Comparison of ENCODE assay signal across 14 cellular contexts in the genomic region with DNA sequence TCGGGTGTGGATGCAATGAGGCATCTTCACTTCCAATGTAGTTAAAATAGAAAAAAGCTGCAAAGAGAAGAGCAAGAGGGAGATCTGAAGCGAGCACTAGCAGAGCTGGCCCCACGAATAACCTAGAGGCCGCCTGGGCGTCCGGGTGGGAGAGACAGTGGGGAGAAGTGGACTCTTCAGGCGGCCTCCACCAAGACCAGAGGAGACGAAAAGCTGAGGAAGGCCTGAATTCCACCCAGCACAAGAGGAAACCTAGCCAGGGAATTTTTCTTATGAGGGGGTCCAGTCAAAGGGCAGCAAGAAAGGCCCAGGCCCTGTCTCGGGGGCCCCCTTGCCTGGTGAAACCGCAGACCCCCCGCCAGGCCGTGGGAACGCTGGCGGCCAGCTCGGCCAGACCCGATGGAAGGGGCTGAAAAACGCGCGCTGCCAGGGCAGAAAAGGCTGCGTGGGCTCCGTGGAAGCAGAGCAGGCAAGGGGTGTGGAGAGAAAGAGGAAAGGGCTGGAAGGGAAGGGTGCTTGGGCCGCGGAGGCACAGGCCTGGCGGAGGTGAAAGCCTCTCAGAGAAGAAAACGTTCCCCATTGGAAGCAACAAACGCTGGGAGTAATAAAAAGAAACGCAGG.
DNase-seq lines count a peak whose midpoint lies in the region; ATAC-seq and TF ChIP-seq lines count a peak whose summit lies in the region.
"Had no signal": no experiment of that assay in that cellular context is flagged by ENCODE, and none has a peak within 500 bp of the region (broad histone marks: within the 10 kb centered on the region; RNA-seq: fewer than 3 reads in every experiment).

No MANE protein-coding gene starts in this region.

- 73% methylated on average over 27 of the region's 27 CpGs for WGBS in hepatocyte (ENCODE audit: low lambda C conversion rate, missing lambda C conversion rate)
- WGBS in ovary, 3 donors: 66 to 77% (median 73%) methylated on average over 27 of the region's 27 CpGs

- H3K36me3 ChIP-seq in Caco-2 (ENCODE audit: control insufficient read depth, insufficient read depth, low read length) (no peaks in the 10 kb centered on the region), hepatocyte (replicated peaks; ENCODE audit: insufficient read depth, low read depth) (no peaks in the 10 kb centered on the region), ovary (no peaks in the 10 kb centered on the region)

- H3K4me3 Mint-ChIP-seq in Caco-2 (ENCODE audit: unreplicated experiment) (no peak overlapping the region), WTC11 (peak overlapping the region; percentile 49)
- H3K4me3 Mint-ChIP-seq: activated CD8-positive, alpha-beta memory T cell treated with anti-CD3 and anti-CD28 coated beads, Interleukin-2, amount 10 ng/mL, durations not matched to agents 7 days and 5 days; natural killer cell had no signal

- H3K9me2 ChIP-seq in hepatocyte (replicated peaks; ENCODE audit: insufficient read depth): no peaks in the 10 kb centered on the region
- H3K9me2 ChIP-seq: SK-N-SH had no signal

- no peak overlapping the region for H2AFZ ChIP-seq in hepatocyte

- no peak; the same call in 1 of the 2 replicates for ATAC-seq in WTC11
- no peak for ATAC-seq in HG03159 (IDR thresholded peaks at IDR 0.05; ENCODE audit: unreplicated experiment)
- ATAC-seq: activated CD8-positive, alpha-beta memory T cell treated with anti-CD3 and anti-CD28 coated beads, Interleukin-2, amount 10 ng/mL, durations not matched to agents 7 days and 5 days; natural killer cell had no signal

- DNase-seq in Caco-2 (no peak), WTC11 (ENCODE audit: low spot score) (peak; percentile 42), hepatocyte (ENCODE audit: low spot score) (no peak), retina (peak; percentile 13), ovary (no peak), NCI-H1436 treated with DMSO at 0.1 percent for 48 hours (lab: John Stamatoyannopoulos, UW) (no peak), A172 (ENCODE audit: low spot score) (no peak)
- DNase-seq: activated CD8-positive, alpha-beta memory T cell treated with anti-CD3 and anti-CD28 coated beads, Interleukin-2, amount 10 ng/mL, durations not matched to agents 7 days and 5 days; DMS 273 treated with DMSO at 0.1 percent for 48 hours; left cardiac atrium; natural killer cell; SK-N-SH; small intestine had no signal

- H3K9me3 ChIP-seq in Caco-2 (no peaks in the 10 kb centered on the region), hepatocyte (ENCODE audit: low read depth) (no peaks in the 10 kb centered on the region), ovary (no peaks in the 10 kb centered on the region)
- H3K9me3 ChIP-seq: SK-N-SH had no signal

- no peak for TF ChIP-seq CTCF in Caco-2 (IDR thresholded peaks at IDR 0.05; ENCODE audit: insufficient read depth in 1 of 2, low read depth in 1 of 2, low read length in 1 of 2, severe bottlenecking in 1 of 2, unreplicated experiment in 1 of 2)
- no peak for TF ChIP-seq CTCF in WTC11 (IDR thresholded peaks at IDR 0.05)
- no peak for TF ChIP-seq CTCF in hepatocyte (IDR thresholded peaks at IDR 0.05; ENCODE audit: poor library complexity)
- no peak for TF ChIP-seq CTCF in ovary (IDR thresholded peaks at IDR 0.05)

- no peaks in the 10 kb centered on the region for H3K79me2 ChIP-seq in hepatocyte

- H4K20me1 ChIP-seq in hepatocyte (ENCODE audit: insufficient read depth, poor library complexity, severe bottlenecking): no peaks in the 10 kb centered on the region

- no peak for TF ChIP-seq POLR2A in ovary (IDR thresholded peaks at IDR 0.05)

- POLR2A ChIA-PET in Caco-2 (lab: Charles Lee) (no interaction called here), WTC11 (lab: Charles Lee) (interaction anchor here (1.3 kb wide), 1 partner anchor 43 kb away, joined by 3 read pairs; no protein-coding TSS in a partner anchor)

- CTCF ChIA-PET in Caco-2 (lab: Charles Lee): no interaction called here
- CTCF ChIA-PET in WTC11 (lab: Charles Lee): interaction anchor here (0.8 to 4.4 kb wide), 4 partner anchors 10 to 88 kb away, joined by 3 to 28 read pairs (median 8); a partner anchor contains a TSS

- no peak overlapping the region for H3K4me2 ChIP-seq in hepatocyte

- H3K4me3 ChIP-seq in Caco-2 (ENCODE audit: low read depth, low read length) (no peak overlapping the region), hepatocyte (no peak overlapping the region), ovary (no peak overlapping the region)

- H3K27ac Mint-ChIP-seq in Caco-2 (ENCODE audit: unreplicated experiment) (peak overlapping the region; percentile 56), WTC11 (peak overlapping the region; percentile 95)
- H3K27ac Mint-ChIP-seq: activated CD8-positive, alpha-beta memory T cell treated with anti-CD3 and anti-CD28 coated beads, Interleukin-2, amount 10 ng/mL, durations not matched to agents 7 days and 5 days; natural killer cell had no signal

- H3K36me3 Mint-ChIP-seq in Caco-2 (ENCODE audit: insufficient read depth, unreplicated experiment): no peaks in the 10 kb centered on the region
- H3K36me3 Mint-ChIP-seq in WTC11: peaks cover 6% of the 10 kb centered on the region; the same call in 1 of the 2 replicates
- H3K36me3 Mint-ChIP-seq: activated CD8-positive, alpha-beta memory T cell treated with anti-CD3 and anti-CD28 coated beads, Interleukin-2, amount 10 ng/mL, durations not matched to agents 7 days and 5 days; natural killer cell had no signal

- H3K4me1 ChIP-seq in Caco-2 (peaks cover 56% of the 10 kb centered on the region), hepatocyte (ENCODE audit: insufficient read depth) (peaks cover 16% of the 10 kb centered on the region), ovary (ENCODE audit: insufficient read depth) (no peaks in the 10 kb centered on the region)

- H3K27ac ChIP-seq in hepatocyte: peak overlapping the region; percentile 95
- no peak overlapping the region for H3K27ac ChIP-seq in ovary

- H3K9me3 Mint-ChIP-seq in Caco-2 (ENCODE audit: unreplicated experiment): no peaks in the 10 kb centered on the region
- H3K9me3 Mint-ChIP-seq in WTC11: no peaks in the 10 kb centered on the region
- H3K9me3 Mint-ChIP-seq: natural killer cell had no signal

- H3K4me1 Mint-ChIP-seq in Caco-2 (ENCODE audit: low read depth, unreplicated experiment): peaks cover 17% of the 10 kb centered on the region
- peaks cover 66% of the 10 kb centered on the region for H3K4me1 Mint-ChIP-seq in WTC11
- H3K4me1 Mint-ChIP-seq: activated CD8-positive, alpha-beta memory T cell treated with anti-CD3 and anti-CD28 coated beads, Interleukin-2, amount 10 ng/mL, durations not matched to agents 7 days and 5 days; natural killer cell had no signal

- TF ChIP-seq EP300 in ovary (IDR thresholded peaks at IDR 0.05): no peak

- H3K27me3 ChIP-seq in Caco-2 (replicated peaks; ENCODE audit: control insufficient read depth, insufficient read depth, low read length) (no peaks in the 10 kb centered on the region), hepatocyte (no peaks in the 10 kb centered on the region), ovary (no peaks in the 10 kb centered on the region)

- H3K27me3 Mint-ChIP-seq in Caco-2 (ENCODE audit: insufficient read depth, unreplicated experiment) (no peaks in the 10 kb centered on the region), WTC11 (ENCODE audit: low read depth) (no peaks in the 10 kb centered on the region)
- H3K27me3 Mint-ChIP-seq: activated CD8-positive, alpha-beta memory T cell treated with anti-CD3 and anti-CD28 coated beads, Interleukin-2, amount 10 ng/mL, durations not matched to agents 7 days and 5 days had no signal

- intact Hi-C loops in Caco-2 (cut with micrococcal nuclease; ENCODE audit: unreplicated experiment): no loop called here
- intact Hi-C loops in ovary (cut with DNase I): loop anchor here in 1 of 4 donors (10.0 kb wide), 1 partner anchor 66 kb away; a partner anchor contains a TSS

- no TSS peak for BruUV-seq in Caco-2 (replicated peaks; lab: Mats Ljungman, UMichigan)

TF ChIP-seq in WTC11, 78 proteins besides CTCF, POLR2A, EP300 and RAD21:
- TF ChIP-seq ZNF121 (CRISPR knock-in tag; IDR thresholded peaks at IDR 0.05) (no peak), TP53 (CRISPR knock-in tag; IDR thresholded peaks at IDR 0.05) (0 out of 2 replicates have a peak, but pooled peaks have one; percentile 30), GTF2I (CRISPR knock-in tag; conservative IDR thresholded peaks at IDR 0.05) (no peak), JAZF1 (CRISPR knock-in tag; IDR thresholded peaks at IDR 0.05) (no peak)
- TF ChIP-seq, protein P1, sequence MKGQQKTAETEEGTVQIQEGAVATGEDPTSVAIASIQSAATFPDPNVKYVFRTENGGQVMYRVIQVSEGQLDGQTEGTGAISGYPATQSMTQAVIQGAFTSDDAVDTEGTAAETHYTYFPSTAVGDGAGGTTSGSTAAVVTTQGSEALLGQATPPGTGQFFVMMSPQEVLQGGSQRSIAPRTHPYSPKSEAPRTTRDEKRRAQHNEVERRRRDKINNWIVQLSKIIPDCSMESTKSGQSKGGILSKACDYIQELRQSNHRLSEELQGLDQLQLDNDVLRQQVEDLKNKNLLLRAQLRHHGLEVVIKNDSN (CRISPR knock-in tag; IDR thresholded peaks at IDR 0.05): 0 out of 2 replicates have a peak, but pooled peaks have one; percentile 10
TF ChIP-seq in WTC11: peak in this region for 2.

Comparison
In these comparisons a context has a peak if more than half of its experiments do, and no peak if none do; other contexts are left out.
1. DNase-seq: peak in WTC11 (single experiment) and retina (single experiment); none in Caco-2 (0 of 2), hepatocyte (single experiment), ovary (0 of 5), NCI-H1436 treated with DMSO at 0.1 percent for 48 hours (single experiment) and A172 (single experiment).